In genomic region chr18:53838796-53839195, GRCh38 we compare ENCODE assay signal across 24 cellular contexts.
"Had no signal": no experiment of that assay in that cellular context is flagged by ENCODE, and none has a peak within 500 bp of the region (broad histone marks: within the 10 kb centered on the region; RNA-seq: fewer than 3 reads in every experiment).

No MANE protein-coding gene starts in this region.

- H3K36me3 ChIP-seq: left lung, lower lobe of right lung, ovary, right atrium auricular region, right lobe of liver, tibial nerve, vagina had no signal

- H3K4me1 ChIP-seq: left lung, lower lobe of right lung, right atrium auricular region, right lobe of liver, tibial nerve, vagina had no signal

- H3K27ac ChIP-seq: left lung, lower lobe of right lung, ovary, right atrium auricular region, right lobe of liver, tibial nerve, vagina had no signal

- ATAC-seq: left lung; lower lobe of right lung; natural killer cell; right lobe of liver; stimulated activated memory B cell treated with anti-CD40 and anti-IgM and Interleukin-4, amounts not matched to agents 10 μg/mL and 1 μg/mL and 100 μg/mL, for 72 hours; stimulated activated naive CD8-positive, alpha-beta T cell treated with anti-CD3 and anti-CD28 coated beads, Interleukin-15, amount 100 ng/mL, for 72 hours had no signal

- H3K4me1 Mint-ChIP-seq: naive B cell; natural killer cell; nephron progenitor cell; stimulated activated memory B cell treated with anti-CD40 and anti-IgM and Interleukin-4, amounts not matched to agents 10 μg/mL and 1 μg/mL and 100 μg/mL, for 72 hours; stimulated activated naive CD8-positive, alpha-beta T cell treated with anti-CD3 and anti-CD28 coated beads, Interleukin-15, amount 100 ng/mL, for 72 hours had no signal

- H3K4me3 ChIP-seq: left lung, lower lobe of right lung, ovary, right atrium auricular region, right lobe of liver, smooth muscle cell, tibial nerve, vagina had no signal

- H3K27ac Mint-ChIP-seq: naive B cell; natural killer cell; nephron progenitor cell; progenitor cell of endocrine pancreas; stimulated activated memory B cell treated with anti-CD40 and anti-IgM and Interleukin-4, amounts not matched to agents 10 μg/mL and 1 μg/mL and 100 μg/mL, for 72 hours; stimulated activated naive CD8-positive, alpha-beta T cell treated with anti-CD3 and anti-CD28 coated beads, Interleukin-15, amount 100 ng/mL, for 72 hours; type B pancreatic cell had no signal

- H3K9me3 ChIP-seq: lower lobe of right lung, right atrium auricular region, right lobe of liver, vagina had no signal

- H3K27me3 Mint-ChIP-seq: naive B cell; progenitor cell of endocrine pancreas; stimulated activated memory B cell treated with anti-CD40 and anti-IgM and Interleukin-4, amounts not matched to agents 10 μg/mL and 1 μg/mL and 100 μg/mL, for 72 hours; stimulated activated naive CD8-positive, alpha-beta T cell treated with anti-CD3 and anti-CD28 coated beads, Interleukin-15, amount 100 ng/mL, for 72 hours; type B pancreatic cell had no signal

- H3K27me3 ChIP-seq: left lung, ovary, right atrium auricular region, right lobe of liver, tibial nerve, vagina had no signal

- DNase-seq: islet precursor cell; left lung; lower lobe of right lung; mammary epithelial cell; mesenchymal stem cell; naive B cell; natural killer cell; nephron progenitor cell; ovary; right lobe of liver; stimulated activated CD4-positive, alpha-beta T cell treated with anti-CD3 and anti-CD28 coated beads, Interleukin-1b, Interleukin-23, amount 100 ng/mL, for 48 hours; stimulated activated CD4-positive, alpha-beta T cell treated with anti-CD3 and anti-CD28 coated beads, Interleukin-2, amount 100 ng/mL, for 48 hours; stimulated activated CD4-positive, alpha-beta T cell treated with anti-CD3 and anti-CD28 coated beads, Interleukin-4, amount 100 ng/mL, for 4 hours; stimulated activated CD8-positive, alpha-beta memory T cell treated with anti-CD3 and anti-CD28 coated beads, Interleukin-4, amount 100 ng/mL, for 48 hours; stimulated activated naive CD4-positive, alpha-beta T cell treated with Interleukin-2 at 50 U/mL for 16 hours; stimulated activated naive CD8-positive, alpha-beta T cell treated with anti-CD3 and anti-CD28 coated beads, Interleukin-15, amount 100 ng/mL, for 72 hours; substantia nigra had no signal

- H3K4me3 Mint-ChIP-seq: naive B cell; natural killer cell; nephron progenitor cell; stimulated activated memory B cell treated with anti-CD40 and anti-IgM and Interleukin-4, amounts not matched to agents 10 μg/mL and 1 μg/mL and 100 μg/mL, for 72 hours; stimulated activated naive CD8-positive, alpha-beta T cell treated with anti-CD3 and anti-CD28 coated beads, Interleukin-15, amount 100 ng/mL, for 72 hours; type B pancreatic cell had no signal

- H3K36me3 Mint-ChIP-seq: naive B cell; natural killer cell; stimulated activated memory B cell treated with anti-CD40 and anti-IgM and Interleukin-4, amounts not matched to agents 10 μg/mL and 1 μg/mL and 100 μg/mL, for 72 hours; type B pancreatic cell had no signal
